1 cellular context compared by ENCODE assay signal in genomic region chr3:57110214-57110613, GRCh38.
TF ChIP-seq lines count a peak whose summit lies in the region.

No MANE protein-coding gene starts in this region.

TF ChIP-seq in H1, 55 proteins besides CTCF, POLR2A, EP300 and RAD21:
- no peak for TF ChIP-seq KDM5A (IDR thresholded peaks at IDR 0.05; ENCODE audit: low read length)
- no peak for TF ChIP-seq USF2 (IDR thresholded peaks at IDR 0.05; ENCODE audit: low read length)
- no peak for TF ChIP-seq CHD2 (IDR thresholded peaks at IDR 0.05; ENCODE audit: low read length)
- TF ChIP-seq CHD1 (IDR thresholded peaks at IDR 0.05; ENCODE audit: low read depth, low read length): no peak
- no peak for TF ChIP-seq RBBP5 (IDR thresholded peaks at IDR 0.05; ENCODE audit: borderline replicate concordance, low read depth, low read length)
- no peak for TF ChIP-seq CBX5 (IDR thresholded peaks at IDR 0.05; ENCODE audit: low read depth, low read length)
- no peak for TF ChIP-seq SP2 (IDR thresholded peaks at IDR 0.05; ENCODE audit: low read length)
- TF ChIP-seq EZH2 (IDR thresholded peaks at IDR 0.05; ENCODE audit: low read depth, low read length, severe bottlenecking): no peak
- TF ChIP-seq EGR1 (IDR thresholded peaks at IDR 0.05; ENCODE audit: borderline replicate concordance, low read depth, low read length): no peak
- no peak for TF ChIP-seq ATF3 (IDR thresholded peaks at IDR 0.05; ENCODE audit: insufficient read depth, low read depth, low read length)
- no peak for TF ChIP-seq HDAC2 (IDR thresholded peaks at IDR 0.05; ENCODE audit: borderline replicate concordance in 1 of 2, low read depth in 2 of 2, low read length in 2 of 2)
- no peak for TF ChIP-seq MAX (IDR thresholded peaks at IDR 0.05)
- no peak for TF ChIP-seq POLR2AphosphoS5 (IDR thresholded peaks at IDR 0.05; ENCODE audit: low read depth, low read length)
